In genomic region chr20:40532103-40532502, GRCh38 we compare ENCODE assay signal across 10 cellular contexts.
A peak's percentile ranks its signal among the peaks of the same experiment; 100 is the strongest.
DNase-seq lines count a peak whose midpoint lies in the region; ATAC-seq and TF ChIP-seq lines count a peak whose summit lies in the region.
"Had no signal": no experiment of that assay in that cellular context is flagged by ENCODE, and none has a peak within 500 bp of the region (broad histone marks: within the 10 kb centered on the region; RNA-seq: fewer than 3 reads in every experiment).

No MANE protein-coding gene starts in this region.

- WGBS in liver, result 70% methylated on average over 4 of the region's 4 CpGs

- H3K9me3 ChIP-seq in WERI-Rb-1 (ENCODE audit: severe bottlenecking) (peaks cover 7% of the 10 kb centered on the region), liver (ENCODE audit: control insufficient read depth in 4 of 4, low read length in 3 of 4) (peaks cover 3 to 12% (median 8%) of the 10 kb centered on the region in 4 donors)

- no peak overlapping the region for H3K9ac ChIP-seq in liver (ENCODE audit: low read depth in 1 of 2, low read length in 2 of 2)

- H3K27me3 ChIP-seq in WERI-Rb-1 (ENCODE audit: insufficient read depth, low read depth, severe bottlenecking) (peaks cover 19% of the 10 kb centered on the region), liver (ENCODE audit: control insufficient read depth in 4 of 4, insufficient read depth in 4 of 4, low read length in 3 of 4) (no peaks in the 10 kb centered on the region)

- H3K36me3 ChIP-seq in WERI-Rb-1 (no peaks in the 10 kb centered on the region), liver (ENCODE audit: control insufficient read depth in 4 of 4, insufficient read depth in 3 of 4, low read depth in 1 of 4, low read length in 3 of 4) (no peaks in the 10 kb centered on the region)
- H3K36me3 ChIP-seq: thoracic aorta had no signal

- H3K4me3 ChIP-seq in HFF-Myc (replicated peaks; ENCODE audit: low read depth, low read length), result no peak overlapping the region
- H3K4me3 ChIP-seq in WERI-Rb-1 (ENCODE audit: low read depth, low read length), result no peak overlapping the region
- no peak overlapping the region for H3K4me3 ChIP-seq in liver (ENCODE audit: low read depth in 1 of 3, low read length in 3 of 3)
- H3K4me3 ChIP-seq in coronary artery, result no peak overlapping the region
- H3K4me3 ChIP-seq: thoracic aorta had no signal

- peak; percentile 8 for DNase-seq in NCI-H2171 treated with DMSO at 0.1 percent for 48 hours (lab: John Stamatoyannopoulos, UW)
- DNase-seq in NCI-H2171 (lab: John Stamatoyannopoulos, UW), result no peak
- no peak for DNase-seq in HFF-Myc (ENCODE audit: extremely low read depth, low read depth)
- peak; percentile 21 for DNase-seq in WERI-Rb-1
- DNase-seq in NCI-H226, result no peak
- DNase-seq in coronary artery (ENCODE audit: low spot score), result no peak
- DNase-seq: retina had no signal

- H3K4me1 ChIP-seq in liver (ENCODE audit: control insufficient read depth in 4 of 4, insufficient read depth in 4 of 4, low read length in 3 of 4), result no peaks in the 10 kb centered on the region

- TF ChIP-seq CTCF in HFF-Myc (IDR thresholded peaks at IDR 0.05; ENCODE audit: low read depth, low read length, missing control alignments) (peak; percentile 32), WERI-Rb-1 (IDR thresholded peaks at IDR 0.05; ENCODE audit: low read depth, low read length) (peak; percentile 55), liver (IDR thresholded peaks at IDR 0.05; ENCODE audit: low read depth, low read length, missing input control) (peak; percentile 18), coronary artery (IDR thresholded peaks at IDR 0.05) (no peak)

- TF ChIP-seq RAD21 in liver (IDR thresholded peaks at IDR 0.05), result peak; percentile 55 to 66

- H3K27ac ChIP-seq in WERI-Rb-1 (no peak overlapping the region), liver (ENCODE audit: low read depth in 1 of 2, low read length in 2 of 2) (no peak overlapping the region), coronary artery (no peak overlapping the region)
- H3K27ac ChIP-seq: thoracic aorta had no signal

- ATAC-seq in HG03521 (IDR thresholded peaks at IDR 0.05; ENCODE audit: unreplicated experiment), result no peak

TF ChIP-seq in liver, 16 proteins besides CTCF, POLR2A, EP300 and RAD21:
- no peak for TF ChIP-seq MAX (IDR thresholded peaks at IDR 0.05)
- TF ChIP-seq FOXA1 (IDR thresholded peaks at IDR 0.05), result no peak
- TF ChIP-seq ATF3 (IDR thresholded peaks at IDR 0.05), result no peak
- no peak for TF ChIP-seq REST (IDR thresholded peaks at IDR 0.05)
- no peak for TF ChIP-seq GABPA (IDR thresholded peaks at IDR 0.05 in 1 of 2, conservative IDR thresholded peaks at IDR 0.05 in 1 of 2)
- TF ChIP-seq RXRA (IDR thresholded peaks at IDR 0.05), result no peak
- no peak for TF ChIP-seq FOXA2 (IDR thresholded peaks at IDR 0.05)
- no peak for TF ChIP-seq HNF4A (conservative IDR thresholded peaks at IDR 0.05)
- TF ChIP-seq HNF4G (IDR thresholded peaks at IDR 0.05), result no peak
- TF ChIP-seq TAF1 (conservative IDR thresholded peaks at IDR 0.05), result no peak

Comparison
In these comparisons a context has a peak if more than half of its experiments do, and no peak if none do; other contexts are left out.
1. DNase-seq: peak in NCI-H2171 treated with DMSO at 0.1 percent for 48 hours (single experiment) and WERI-Rb-1 (single experiment); none in NCI-H2171 (single experiment), HFF-Myc (single experiment), NCI-H226 (single experiment) and coronary artery (single experiment).